In the genomic region with DNA sequence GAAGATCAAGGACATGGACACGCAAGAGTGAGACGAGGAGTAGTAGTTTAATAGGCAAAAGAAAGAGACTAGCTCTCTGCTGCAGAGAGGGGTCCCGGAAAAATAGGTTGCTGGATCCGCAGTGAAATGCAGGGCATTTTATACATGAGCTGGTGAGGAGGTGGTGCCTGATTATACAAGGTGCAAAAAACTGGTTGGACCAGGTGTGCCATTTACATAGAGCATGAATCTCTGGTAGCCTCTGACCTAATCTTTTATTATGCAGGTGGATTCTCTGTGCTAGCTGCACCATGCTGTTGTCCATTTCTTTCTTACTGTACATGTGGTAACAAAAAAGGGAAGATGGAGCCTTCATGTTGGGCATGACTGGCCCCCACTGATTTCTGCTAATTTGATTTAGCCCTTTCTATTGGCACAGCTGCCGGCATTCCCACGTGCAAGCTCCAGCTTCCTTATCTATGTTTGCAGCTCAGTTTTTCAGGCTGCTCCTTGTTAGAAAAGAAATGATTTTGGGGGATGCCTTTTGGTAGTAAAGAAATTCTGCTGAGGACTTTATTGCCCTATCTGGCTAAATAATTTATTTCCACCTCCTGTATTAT, we compare ENCODE assay signal across 1 cellular context.
TF ChIP-seq lines count a peak whose summit lies in the region.

No MANE protein-coding gene starts in this region.

TF ChIP-seq in GM23338, 12 proteins besides CTCF, POLR2A, EP300 and RAD21 (continued from another document):
- TF ChIP-seq ZNF331 (CRISPR knock-in tag; IDR thresholded peaks at IDR 0.05; ENCODE audit: low read depth), result no peak
